In genomic region chr6:38024908-38025307, GRCh38 we compare ENCODE assay signal across 15 cellular contexts.
"Had no signal": no experiment of that assay in that cellular context is flagged by ENCODE, and none has a peak within 500 bp of the region (broad histone marks: within the 10 kb centered on the region; RNA-seq: fewer than 3 reads in every experiment).

No MANE protein-coding gene starts in this region.

- DNase-seq: activated CD4-positive, alpha-beta T cell treated with anti-CD3 and anti-CD28 coated beads, Interleukin-2, amount 50 U/mL, for 4 hours; activated naive CD8-positive, alpha-beta T cell treated with anti-CD3 and anti-CD28 coated beads for 36 hours; amygdala; body of pancreas; left ventricle myocardium inferior; occipital lobe; stimulated activated CD4-positive, alpha-beta T cell treated with anti-CD3 and anti-CD28 coated beads, Interleukin-2, amount 100 ng/mL, for 48 hours had no signal

- H3K27me3 ChIP-seq: body of pancreas, right atrium auricular region, suprapubic skin had no signal

- H3K27ac Mint-ChIP-seq: activated naive CD8-positive, alpha-beta T cell treated with anti-CD3 and anti-CD28 coated beads for 36 hours; activated T-helper 1 cell treated with anti-CD3 and anti-CD28 coated beads, Interleukin-12 subunit alpha, Interleukin-12 subunit beta, Interleukin-2, Interleukin-4 antibody, amounts not matched to agents 30 ng/mL and 10 ng/mL and 1 ng/mL, durations not matched to agents 14 hours and 24 hours and 36 hours; progenitor cell of endocrine pancreas; stimulated activated naive CD8-positive, alpha-beta T cell treated with anti-CD3 and anti-CD28 coated beads, Interleukin-15, Interleukin-2, amounts not matched to agents 100 ng/mL and 50 ng/mL, for 24 hours; type B pancreatic cell had no signal

- H3K9me3 Mint-ChIP-seq: activated naive CD8-positive, alpha-beta T cell treated with anti-CD3 and anti-CD28 coated beads for 36 hours had no signal

- H3K27ac ChIP-seq: body of pancreas, left ventricle myocardium inferior, right atrium auricular region, SK-N-MC, skin epidermis, suprapubic skin had no signal

- ATAC-seq: body of pancreas had no signal

- H3K4me3 Mint-ChIP-seq: activated naive CD8-positive, alpha-beta T cell treated with anti-CD3 and anti-CD28 coated beads for 36 hours; activated T-helper 1 cell treated with anti-CD3 and anti-CD28 coated beads, Interleukin-12 subunit alpha, Interleukin-12 subunit beta, Interleukin-2, Interleukin-4 antibody, amounts not matched to agents 30 ng/mL and 10 ng/mL and 1 ng/mL, durations not matched to agents 14 hours and 24 hours and 36 hours; stimulated activated naive CD8-positive, alpha-beta T cell treated with anti-CD3 and anti-CD28 coated beads, Interleukin-15, Interleukin-2, amounts not matched to agents 100 ng/mL and 50 ng/mL, for 24 hours; type B pancreatic cell had no signal

- H3K27me3 Mint-ChIP-seq: activated naive CD8-positive, alpha-beta T cell treated with anti-CD3 and anti-CD28 coated beads for 36 hours; progenitor cell of endocrine pancreas; stimulated activated naive CD8-positive, alpha-beta T cell treated with anti-CD3 and anti-CD28 coated beads, Interleukin-15, Interleukin-2, amounts not matched to agents 100 ng/mL and 50 ng/mL, for 24 hours; type B pancreatic cell had no signal

- H3K9me3 ChIP-seq: body of pancreas, suprapubic skin had no signal

- H3K36me3 ChIP-seq: left ventricle myocardium inferior, right atrium auricular region, suprapubic skin had no signal

- H3K4me3 ChIP-seq: body of pancreas, left ventricle myocardium inferior, right atrium auricular region, SK-N-MC, skin epidermis, suprapubic skin had no signal
